In genomic region chr16:71426880-71427615, GRCh38 we compare ENCODE assay signal across 1 cellular context.
TF ChIP-seq lines count a peak whose summit lies in the region.

No MANE protein-coding gene starts in this region.

TF ChIP-seq in HEK293, 187 proteins besides CTCF, POLR2A, EP300 and RAD21 (continued from another document):
- TF ChIP-seq, protein P1, sequence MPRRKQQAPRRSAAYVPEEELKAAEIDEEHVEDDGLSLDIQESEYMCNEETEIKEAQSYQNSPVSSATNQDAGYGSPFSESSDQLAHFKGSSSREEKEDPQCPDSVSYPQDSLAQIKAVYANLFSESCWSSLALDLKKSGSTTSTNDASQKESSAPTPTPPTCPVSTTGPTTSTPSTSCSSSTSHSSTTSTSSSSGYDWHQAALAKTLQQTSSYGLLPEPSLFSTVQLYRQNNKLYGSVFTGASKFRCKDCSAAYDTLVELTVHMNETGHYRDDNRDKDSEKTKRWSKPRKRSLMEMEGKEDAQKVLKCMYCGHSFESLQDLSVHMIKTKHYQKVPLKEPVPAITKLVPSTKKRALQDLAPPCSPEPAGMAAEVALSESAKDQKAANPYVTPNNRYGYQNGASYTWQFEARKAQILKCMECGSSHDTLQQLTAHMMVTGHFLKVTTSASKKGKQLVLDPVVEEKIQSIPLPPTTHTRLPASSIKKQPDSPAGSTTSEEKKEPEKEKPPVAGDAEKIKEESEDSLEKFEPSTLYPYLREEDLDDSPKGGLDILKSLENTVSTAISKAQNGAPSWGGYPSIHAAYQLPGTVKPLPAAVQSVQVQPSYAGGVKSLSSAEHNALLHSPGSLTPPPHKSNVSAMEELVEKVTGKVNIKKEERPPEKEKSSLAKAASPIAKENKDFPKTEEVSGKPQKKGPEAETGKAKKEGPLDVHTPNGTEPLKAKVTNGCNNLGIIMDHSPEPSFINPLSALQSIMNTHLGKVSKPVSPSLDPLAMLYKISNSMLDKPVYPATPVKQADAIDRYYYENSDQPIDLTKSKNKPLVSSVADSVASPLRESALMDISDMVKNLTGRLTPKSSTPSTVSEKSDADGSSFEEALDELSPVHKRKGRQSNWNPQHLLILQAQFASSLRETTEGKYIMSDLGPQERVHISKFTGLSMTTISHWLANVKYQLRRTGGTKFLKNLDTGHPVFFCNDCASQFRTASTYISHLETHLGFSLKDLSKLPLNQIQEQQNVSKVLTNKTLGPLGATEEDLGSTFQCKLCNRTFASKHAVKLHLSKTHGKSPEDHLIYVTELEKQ (tag by site-specific recombination; IDR thresholded peaks at IDR 0.05; ENCODE audit: borderline replicate concordance) = no peak; the same call in 1 of the 2 replicates
- TF ChIP-seq PRDM2 (tag by site-specific recombination; IDR thresholded peaks at IDR 0.05; ENCODE audit: borderline replicate concordance) (no peak), ZNF639 (tag by site-specific recombination; IDR thresholded peaks at IDR 0.05) (no peak), ZNF175 (tag by site-specific recombination; IDR thresholded peaks at IDR 0.05) (no peak), IKZF3 (tag by site-specific recombination; IDR thresholded peaks at IDR 0.05) (peak; percentile 99), KLF7 (tag by site-specific recombination; IDR thresholded peaks at IDR 0.05; ENCODE audit: borderline replicate concordance) (no peak), ZBTB48 (tag by site-specific recombination; IDR thresholded peaks at IDR 0.05) (no peak), HOXA7 (CRISPR knock-in tag; IDR thresholded peaks at IDR 0.05; ENCODE audit: borderline replicate concordance) (no peak), ZSCAN30 (tag by site-specific recombination; IDR thresholded peaks at IDR 0.05) (no peak), ZNF558 (tag by site-specific recombination; IDR thresholded peaks at IDR 0.05) (no peak), ZNF24 (tag by site-specific recombination; IDR thresholded peaks at IDR 0.05) (no peak), ZSCAN4 (tag by site-specific recombination; IDR thresholded peaks at IDR 0.05) (no peak), ZNF624 (tag by site-specific recombination; IDR thresholded peaks at IDR 0.05) (no peak), ZNF23 (tag by site-specific recombination; IDR thresholded peaks at IDR 0.05; ENCODE audit: borderline replicate concordance) (no peak), ZSCAN5A (tag by site-specific recombination; IDR thresholded peaks at IDR 0.05) (no peak), ZNF394 (tag by site-specific recombination; IDR thresholded peaks at IDR 0.05; ENCODE audit: borderline replicate concordance) (0 out of 2 replicates have a peak, but pooled peaks have one; percentile 61), SP2 (tag by site-specific recombination; IDR thresholded peaks at IDR 0.05) (peak; percentile 44), ZNF18 (tag by site-specific recombination; IDR thresholded peaks at IDR 0.05) (no peak), ZNF513 (tag by site-specific recombination; IDR thresholded peaks at IDR 0.05) (no peak), KLF1 (tag by site-specific recombination; IDR thresholded peaks at IDR 0.05) (no peak), WT1 (tag by site-specific recombination; IDR thresholded peaks at IDR 0.05) (0 out of 2 replicates have a peak, but pooled peaks have one; percentile 14), REPIN1 (tag by site-specific recombination; IDR thresholded peaks at IDR 0.05; ENCODE audit: low read depth) (peak; percentile 68; the same call in 1 of the 2 replicates), SP7 (tag by site-specific recombination; IDR thresholded peaks at IDR 0.05) (no peak), ZNF76 (tag by site-specific recombination; IDR thresholded peaks at IDR 0.05; ENCODE audit: borderline replicate concordance, low read depth) (no peak), BCL11A (tag by site-specific recombination; IDR thresholded peaks at IDR 0.05; ENCODE audit: low read depth) (peak; percentile 81)
- TF ChIP-seq, protein P2, sequence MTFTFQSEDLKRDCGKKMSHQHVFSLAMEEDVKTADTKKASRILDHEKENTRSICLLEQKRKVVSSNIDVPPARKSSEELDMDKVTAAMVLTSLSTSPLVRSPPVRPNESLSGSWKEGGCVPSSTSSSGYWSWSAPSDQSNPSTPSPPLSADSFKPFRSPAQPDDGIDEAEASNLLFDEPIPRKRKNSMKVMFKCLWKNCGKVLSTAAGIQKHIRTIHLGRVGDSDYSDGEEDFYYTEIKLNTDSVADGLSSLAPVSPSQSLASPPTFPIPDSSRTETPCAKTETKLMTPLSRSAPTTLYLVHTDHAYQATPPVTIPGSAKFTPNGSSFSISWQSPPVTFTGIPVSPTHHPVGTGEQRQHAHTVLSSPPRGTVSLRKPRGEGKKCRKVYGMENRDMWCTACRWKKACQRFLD (tag by site-specific recombination; IDR thresholded peaks at IDR 0.05) = no peak
